1 cellular context compared by ENCODE assay signal in genomic region chr10:43013065-43013464, GRCh38.
TF ChIP-seq lines count a peak whose summit lies in the region.

No MANE protein-coding gene starts in this region.

TF ChIP-seq in GM12878, 131 proteins besides CTCF, POLR2A, EP300 and RAD21 (continued from another document):
- TF ChIP-seq ZBTB40 (IDR thresholded peaks at IDR 0.05; ENCODE audit: borderline replicate concordance) (no peak), TCF7 (IDR thresholded peaks at IDR 0.05; ENCODE audit: borderline replicate concordance) (no peak), BCL11A (IDR thresholded peaks at IDR 0.05; ENCODE audit: low read depth, low read length) (no peak)
